ENCODE assay signal across 21 cellular contexts in genomic region chr22:23542467-23542866, GRCh38. TPM values are rescaled to one million over a fixed set of nuclear protein-coding genes. Genes with fewer than 3 reads are reported as not detected.
"Had no signal": no experiment of that assay in that cellular context is flagged by ENCODE, and none has a peak within 500 bp of the region (broad histone marks: within the 10 kb centered on the region; RNA-seq: fewer than 3 reads in every experiment).

No MANE protein-coding gene starts in this region.

RNA-seq across cellular contexts. Expression of gene IGLL1, which starts 37.6 kb away (rescaled TPM):
- total RNA-seq: kidney; left colon; left lung; lower lobe of right lung; mammary epithelial cell; mucosa of descending colon; myocyte; natural killer cell treated with Interleukin-12 subunit alpha and Interleukin-12 subunit beta and Interleukin-15 and Interleukin-18, amount 100 ng/mL, for 72 hours; neural crest cell; osteoblast; pancreas; sigmoid colon; spleen; subcutaneous adipose tissue; suprapubic skin; thoracic aorta; ureter had no signal
- polyA plus RNA-seq: immature natural killer cell; liver; mammary epithelial cell; naive thymus-derived CD4-positive, alpha-beta T cell; sigmoid colon; small intestine had no signal
